ENCODE assay signal across 15 cellular contexts in the genomic region with DNA sequence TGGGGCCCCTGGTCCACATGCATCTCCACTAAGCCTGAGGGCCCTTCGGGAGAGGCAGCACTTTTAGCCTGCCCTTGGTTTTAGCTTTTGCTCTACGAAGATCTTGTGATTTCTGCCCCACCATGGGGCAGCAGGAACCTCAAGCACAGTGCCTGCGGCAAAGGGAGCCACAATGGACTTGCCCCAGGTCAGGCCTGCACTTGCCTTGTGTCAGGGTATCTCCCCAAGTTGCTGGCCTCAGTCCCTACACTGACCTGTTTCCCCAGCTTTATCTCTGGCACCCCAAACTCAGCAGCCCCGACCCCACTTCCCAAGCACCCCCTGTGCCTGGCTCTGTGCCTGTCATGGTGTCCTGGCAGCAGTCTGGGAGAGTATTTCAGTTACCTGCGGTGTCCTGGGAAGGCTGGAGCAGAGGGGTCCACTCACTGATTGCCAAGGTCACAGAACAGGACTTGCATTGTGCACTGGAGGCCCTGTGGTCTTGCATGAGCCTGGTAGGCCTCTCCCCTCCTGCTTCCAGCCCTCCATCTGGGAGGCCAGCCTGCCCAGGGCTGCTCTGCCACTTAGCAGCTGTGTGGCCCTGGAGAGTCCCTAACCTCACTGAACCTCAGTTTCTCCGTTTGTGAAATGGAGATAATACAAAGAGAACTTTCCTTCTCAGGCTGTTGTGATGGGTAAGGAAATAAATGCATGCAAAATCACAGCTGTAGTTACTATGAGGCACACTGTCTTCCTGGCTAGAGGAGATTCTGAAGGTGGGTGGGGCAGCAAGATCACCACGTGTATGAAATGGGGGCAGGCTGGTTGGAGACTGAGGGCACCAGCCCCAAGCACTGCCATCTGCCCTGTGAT. TPM values are rescaled to one million over a fixed set of nuclear protein-coding genes. Genes with fewer than 3 reads are reported as not detected.
DNase-seq lines count a peak whose midpoint lies in the region; ATAC-seq and TF ChIP-seq lines count a peak whose summit lies in the region.
"Had no signal": no experiment of that assay in that cellular context is flagged by ENCODE, and none has a peak within 500 bp of the region (broad histone marks: within the 10 kb centered on the region; RNA-seq: fewer than 3 reads in every experiment).

No MANE protein-coding gene starts in this region.

- DNase-seq in CD8-positive, alpha-beta T cell: no peak
- DNase-seq in WTC11 (ENCODE audit: low spot score) (no peak), SJCRH30 (no peak), putamen (ENCODE audit: low spot score) (no peak), sciatic nerve (ENCODE audit: low spot score) (no peak)
- DNase-seq: activated effector memory CD4-positive, alpha-beta T cell treated with anti-CD3 and anti-CD28 coated beads, Interleukin-2, amount 50 U/mL, for 16 hours; aorta; Caco-2; effector CD8-positive, alpha-beta T cell; GOT3; left ventricle myocardium inferior; MG63; NCI-H1694 had no signal

- H3K4me1 Mint-ChIP-seq in CD8-positive, alpha-beta T cell (ENCODE audit: low read depth): peaks cover 8% of the 10 kb centered on the region
- H3K4me1 Mint-ChIP-seq in WTC11 (peaks cover 14% of the 10 kb centered on the region), nephron (no peaks in the 10 kb centered on the region)

- peaks cover 9% of the 10 kb centered on the region for H3K4me1 ChIP-seq in CD8-positive, alpha-beta T cell (ENCODE audit: insufficient read depth, low read length)
- H3K4me1 ChIP-seq in SJCRH30: no peaks in the 10 kb centered on the region
- H3K4me1 ChIP-seq: Caco-2 had no signal

- H3K27ac Mint-ChIP-seq in CD8-positive, alpha-beta T cell: no peak overlapping the region
- no peak overlapping the region for H3K27ac Mint-ChIP-seq in WTC11
- no peak overlapping the region for H3K27ac Mint-ChIP-seq in nephron

- no peaks in the 10 kb centered on the region for H3K9me3 ChIP-seq in CD8-positive, alpha-beta T cell (ENCODE audit: low read length)
- H3K9me3 ChIP-seq in SJCRH30 (replicated peaks): no peaks in the 10 kb centered on the region
- H3K9me3 ChIP-seq: Caco-2, left ventricle myocardium inferior, MG63 had no signal

- H3K4me3 ChIP-seq in CD8-positive, alpha-beta T cell (ENCODE audit: low read depth, low read length): no peak overlapping the region
- no peak overlapping the region for H3K4me3 ChIP-seq in SJCRH30
- H3K4me3 ChIP-seq: left ventricle myocardium inferior, MG63 had no signal

- POLR2A ChIA-PET in CD8-positive, alpha-beta T cell (lab: Charles Lee): interaction anchor here (0.6 kb wide), 1 partner anchor 1627 kb away, joined by 3 read pairs; no protein-coding TSS in a partner anchor
- POLR2A ChIA-PET in WTC11 (lab: Charles Lee): no interaction called here

- CTCF ChIA-PET in CD8-positive, alpha-beta T cell (lab: Charles Lee): interaction anchor here (4.8 kb wide), 1 partner anchor 11 kb away, joined by 27 read pairs; no protein-coding TSS in a partner anchor
- CTCF ChIA-PET in WTC11 (lab: Charles Lee): interaction anchor here (0.7 to 2.0 kb wide), 5 partner anchors 16 to 139 kb away, joined by 3 to 7 read pairs (median 4); no protein-coding TSS in a partner anchor

- no peaks in the 10 kb centered on the region for H3K27me3 ChIP-seq in CD8-positive, alpha-beta T cell (ENCODE audit: insufficient read depth, low read length)
- H3K27me3 ChIP-seq in SJCRH30: peaks cover 22% of the 10 kb centered on the region; the same call in 1 of the 2 replicates
- H3K27me3 ChIP-seq: MG63 had no signal

- no peak overlapping the region for H3K27ac ChIP-seq in CD8-positive, alpha-beta T cell (ENCODE audit: low read depth, low read length)
- H3K27ac ChIP-seq in SJCRH30: no peak overlapping the region
- H3K27ac ChIP-seq: left ventricle myocardium inferior had no signal

- no peaks in the 10 kb centered on the region for H3K36me3 Mint-ChIP-seq in CD8-positive, alpha-beta T cell
- H3K36me3 Mint-ChIP-seq in WTC11 (no peaks in the 10 kb centered on the region), nephron (ENCODE audit: low read depth) (no peaks in the 10 kb centered on the region)

- no peaks in the 10 kb centered on the region for H3K36me3 ChIP-seq in CD8-positive, alpha-beta T cell (ENCODE audit: insufficient read depth, low read length)
- H3K36me3 ChIP-seq in SJCRH30: no peaks in the 10 kb centered on the region
- H3K36me3 ChIP-seq: left ventricle myocardium inferior, MG63 had no signal

- peaks cover 18% of the 10 kb centered on the region for H3K27me3 Mint-ChIP-seq in CD8-positive, alpha-beta T cell (ENCODE audit: low read depth)
- H3K27me3 Mint-ChIP-seq in WTC11 (ENCODE audit: low read depth) (peaks cover 63% of the 10 kb centered on the region), nephron (ENCODE audit: low read depth) (peaks cover 60% of the 10 kb centered on the region)

- H3K4me3 Mint-ChIP-seq in CD8-positive, alpha-beta T cell: peak overlapping the region; percentile 24
- H3K4me3 Mint-ChIP-seq in WTC11 (peak overlapping the region; percentile 78), nephron (peak overlapping the region; percentile 53 to 82 (median 59))

- TF ChIP-seq CTCF in CD8-positive, alpha-beta T cell (IDR thresholded peaks at IDR 0.05): no peak
- TF ChIP-seq CTCF in WTC11 (IDR thresholded peaks at IDR 0.05) (no peak), nephron (IDR thresholded peaks at IDR 0.05; ENCODE audit: unreplicated experiment in 3 of 3) (no peak)

- ATAC-seq in CD8-positive, alpha-beta T cell: no peak
- ATAC-seq in WTC11: no peak
- ATAC-seq in sciatic nerve: no peak
- ATAC-seq: Panc1 had no signal

- intact Hi-C loops in CD8-positive, alpha-beta T cell (cut with DNase I, micrococcal nuclease): loop anchor here in 1 of 2 experiments (5.0 kb wide), 1 partner anchor 49 kb away; no protein-coding TSS in a partner anchor
- intact Hi-C loops in sciatic nerve (cut with DNase I): no loop called here

- no peaks in the 10 kb centered on the region for H3K9me3 Mint-ChIP-seq in CD8-positive, alpha-beta T cell
- H3K9me3 Mint-ChIP-seq in WTC11 (no peaks in the 10 kb centered on the region), nephron (no peaks in the 10 kb centered on the region)

TF ChIP-seq in WTC11, 78 proteins besides CTCF, POLR2A, EP300 and RAD21:
- TF ChIP-seq TEAD4 (CRISPR knock-in tag; IDR thresholded peaks at IDR 0.05) (no peak), GABPB1 (CRISPR knock-in tag; IDR thresholded peaks at IDR 0.05) (peak; percentile 61; the same call in 1 of the 2 replicates)
TF ChIP-seq in WTC11: peak in this region for 1.

RNA-seq across cellular contexts. Expression of a gene that starts 3.6 kb away (rescaled TPM):
- total RNA-seq in CD8-positive, alpha-beta T cell: under 1 TPM in 1 of 2 experiments, not detected in 1; 0.39 TPM
- total RNA-seq in WTC11 (2021) (2.6 to 3.4 TPM (median 2.8 TPM) in 3 replicates), sciatic nerve (2.1 TPM)
- 0.20 TPM in 1 of 2 replicates, not detected in the other for total RNA-seq in SJCRH30 (2014; rRNA removed; shearing (Covaris generic))

RNA-seq across cellular contexts. Expression of a gene that starts 18.7 kb away (rescaled TPM):
- 10 to 100 TPM; 42.8 to 44.8 TPM for total RNA-seq in CD8-positive, alpha-beta T cell
- total RNA-seq in WTC11 (2021): 38.3 to 44.5 TPM (median 40.1 TPM) in 3 replicates
- 24.5 and 39.9 TPM in 2 replicates for total RNA-seq in SJCRH30 (2014; rRNA removed; shearing (Covaris generic))
- 72.9 TPM for total RNA-seq in sciatic nerve

RNA-seq across cellular contexts. Expression of a gene that starts 38.5 kb away (rescaled TPM):
- total RNA-seq in CD8-positive, alpha-beta T cell: 10 to 100 TPM; 71.2 to 73.6 TPM
- 18.7 to 23.9 TPM (median 19.3 TPM) in 3 replicates for total RNA-seq in WTC11 (2021)
- 42.1 and 47.8 TPM in 2 replicates for total RNA-seq in SJCRH30 (2014; rRNA removed; shearing (Covaris generic))
- 21.9 TPM for total RNA-seq in sciatic nerve

RNA-seq across cellular contexts. Expression of a gene that starts 46.2 kb away (rescaled TPM):
- total RNA-seq in CD8-positive, alpha-beta T cell: 10 to 100 TPM; 57.7 to 60.2 TPM
- 113 to 115 TPM (median 114 TPM) in 3 replicates for total RNA-seq in WTC11 (2021)
- total RNA-seq in SJCRH30 (2014; rRNA removed; shearing (Covaris generic)): 81.7 and 85.6 TPM in 2 replicates
- 61.4 TPM for total RNA-seq in sciatic nerve

RNA-seq across cellular contexts. Expression of a gene that starts 51.5 kb away (rescaled TPM):
- total RNA-seq in CD8-positive, alpha-beta T cell: under 1 TPM; 0.30 to 0.36 TPM
- total RNA-seq in WTC11 (2021) (0.13 to 0.69 TPM (median 0.30 TPM) in 3 replicates), sciatic nerve (2.3 TPM)
- 10.0 and 11.3 TPM in 2 replicates for total RNA-seq in SJCRH30 (2014; rRNA removed; shearing (Covaris generic))

Comparison
In these comparisons a context has a peak if more than half of its experiments do, and no peak if none do; other contexts are left out.
1. H3K4me3 Mint-ChIP-seq: peak in every context shown above with its lines; median percentile 78 in WTC11; 59 in nephron; 24 in CD8-positive, alpha-beta T cell.